In genomic region chr3:44021646-44022594, GRCh38 we compare ENCODE assay signal across 9 cellular contexts.
A peak's percentile ranks its signal among the peaks of the same experiment; 100 is the strongest.
DNase-seq lines count a peak whose midpoint lies in the region; ATAC-seq, FAIRE-seq and TF ChIP-seq lines count a peak whose summit lies in the region.
"Had no signal": no experiment of that assay in that cellular context is flagged by ENCODE, and none has a peak within 500 bp of the region (broad histone marks: within the 10 kb centered on the region; RNA-seq: fewer than 3 reads in every experiment).

No MANE protein-coding gene starts in this region.

- H3K4me3 Mint-ChIP-seq in GM23338 = peak overlapping the region; percentile 70
- H3K4me3 Mint-ChIP-seq in astrocyte (ENCODE audit: unreplicated experiment) = peak overlapping the region; percentile 84

- no peaks in the 10 kb centered on the region for H3K36me3 ChIP-seq in GM23338 (ENCODE audit: insufficient read depth)
- H3K36me3 ChIP-seq in astrocyte (ENCODE audit: insufficient read depth, low read length) = no peaks in the 10 kb centered on the region
- no peaks in the 10 kb centered on the region for H3K36me3 ChIP-seq in spleen
- no peaks in the 10 kb centered on the region for H3K36me3 ChIP-seq in gastroesophageal sphincter

- H3K4me2 ChIP-seq in GM23338 = peak overlapping the region; percentile 94
- H3K4me2 ChIP-seq in astrocyte (ENCODE audit: low read length) = peak overlapping the region; percentile 93

- no peak for TF ChIP-seq POLR2A in spleen (IDR thresholded peaks at IDR 0.05)
- no peak for TF ChIP-seq POLR2A in gastroesophageal sphincter (IDR thresholded peaks at IDR 0.05)

- H2AFZ ChIP-seq in GM23338 (peak overlapping the region; percentile 61; the same call in 1 of the 2 replicates), astrocyte (ENCODE audit: low read depth, low read length) (peak overlapping the region; percentile 78)

- H3K27ac ChIP-seq in GM23338 (ENCODE audit: low read depth) (no peak overlapping the region), astrocyte (ENCODE audit: low read depth, low read length) (no peak overlapping the region), spleen (no peak overlapping the region), gastroesophageal sphincter (no peak overlapping the region)

- TF ChIP-seq CTCF in GM23338 (conservative IDR thresholded peaks at IDR 0.05; ENCODE audit: low read depth in 2 of 2) = no peak
- TF ChIP-seq CTCF in astrocyte (IDR thresholded peaks at IDR 0.05; ENCODE audit: insufficient read depth, low read depth, low read length) = no peak
- no peak for TF ChIP-seq CTCF in spleen (IDR thresholded peaks at IDR 0.05 in 8 of 11, conservative IDR thresholded peaks at IDR 0.05 in 3 of 11)
- TF ChIP-seq CTCF in gastroesophageal sphincter (IDR thresholded peaks at IDR 0.05) = no peak

- no peaks in the 10 kb centered on the region for H3K36me3 Mint-ChIP-seq in GM23338 (ENCODE audit: low read depth)
- peaks cover 7% of the 10 kb centered on the region for H3K36me3 Mint-ChIP-seq in astrocyte (ENCODE audit: low read depth, unreplicated experiment)

- H3K9me3 ChIP-seq in astrocyte (ENCODE audit: insufficient read depth, low read depth, low read length) (no peaks in the 10 kb centered on the region), spleen (no peaks in the 10 kb centered on the region), gastroesophageal sphincter (no peaks in the 10 kb centered on the region)

- H3K9me3 Mint-ChIP-seq in GM23338 (no peaks in the 10 kb centered on the region), astrocyte (ENCODE audit: unreplicated experiment) (no peaks in the 10 kb centered on the region)

- no peak for FAIRE-seq in astrocyte (lab: Jason Lieb, UNC)
- FAIRE-seq: GM12892 had no signal

- H4K20me1 ChIP-seq in GM23338 (replicated peaks; ENCODE audit: insufficient read depth) = peaks cover 5% of the 10 kb centered on the region; the same call in 1 of the 2 replicates
- peaks cover 3% of the 10 kb centered on the region for H4K20me1 ChIP-seq in astrocyte (ENCODE audit: insufficient read depth, low read length)

- H3F3A ChIP-seq in GM23338 (replicated peaks; ENCODE audit: low read depth) = no peaks in the 10 kb centered on the region

- peak; percentile 75 for ATAC-seq in GM23338
- no peak for ATAC-seq in left lobe of liver
- no peak for ATAC-seq in gastroesophageal sphincter

- intact Hi-C loops in spleen (cut with DNase I; ENCODE audit: low total_unique reads) = no loop called here

- H3K27me3 ChIP-seq in GM23338 (ENCODE audit: insufficient read depth) (peaks cover 32% of the 10 kb centered on the region), astrocyte (ENCODE audit: insufficient read depth, low read length) (peaks cover 10% of the 10 kb centered on the region), spleen (replicated peaks in 1 of 7) (peaks cover 0 to 67% (median 33%) of the 10 kb centered on the region in 7 donors), gastroesophageal sphincter (peaks cover 69% of the 10 kb centered on the region)

- H3K4me3 ChIP-seq in GM23338 (peak overlapping the region; percentile 69), astrocyte (ENCODE audit: insufficient read depth, low read depth, low read length) (peak overlapping the region; percentile 68), spleen (peak overlapping the region; percentile 12 to 66 (median 23)), gastroesophageal sphincter (peak overlapping the region in 1 of 2 donors; percentile 35)

- TF ChIP-seq EP300 in gastroesophageal sphincter (IDR thresholded peaks at IDR 0.05) = no peak

- H3K27me3 Mint-ChIP-seq in GM23338 (ENCODE audit: insufficient read depth, low read depth, poor library complexity) (peaks cover 19% of the 10 kb centered on the region), astrocyte (ENCODE audit: low read depth, unreplicated experiment) (no peaks in the 10 kb centered on the region)

- H3K27ac Mint-ChIP-seq in GM23338 = no peak overlapping the region
- H3K27ac Mint-ChIP-seq in astrocyte (ENCODE audit: unreplicated experiment) = peak overlapping the region; percentile 71

- no peaks in the 10 kb centered on the region for H3K9me2 ChIP-seq in GM23338 (ENCODE audit: insufficient read depth)

- peaks cover 39% of the 10 kb centered on the region for H3K4me1 ChIP-seq in GM23338 (ENCODE audit: insufficient read depth)
- no peaks in the 10 kb centered on the region for H3K4me1 ChIP-seq in astrocyte (ENCODE audit: insufficient read depth, low read length)
- H3K4me1 ChIP-seq in spleen = peaks cover 6 to 14% (median 12%) of the 10 kb centered on the region in 6 donors
- H3K4me1 ChIP-seq in gastroesophageal sphincter = peaks cover 0 to 9% (median 0%) of the 10 kb centered on the region in 3 donors

- peaks cover 34% of the 10 kb centered on the region for H3K4me1 Mint-ChIP-seq in GM23338
- H3K4me1 Mint-ChIP-seq in astrocyte (ENCODE audit: low read depth, unreplicated experiment) = peaks cover 34% of the 10 kb centered on the region

- peak; percentile 70 for DNase-seq in GM23338 (ENCODE audit: low spot score)
- DNase-seq in astrocyte (ENCODE audit: low read depth) = peak; percentile 8
- DNase-seq in iPS-NIHi11 (ENCODE audit: low spot score) = peak; percentile 44
- DNase-seq in spleen = no peak
- DNase-seq in left lobe of liver (ENCODE audit: low spot score) = no peak
- DNase-seq in NCI-H82 treated with DMSO at 0.1 percent for 48 hours (lab: John Stamatoyannopoulos, UW; ENCODE audit: unreplicated experiment) = no peak
- DNase-seq: stimulated activated CD4-positive, alpha-beta T cell treated with anti-CD3 and anti-CD28 coated beads, Interleukin-2, amount 100 ng/mL, for 24 hours had no signal

- 3 to 5% (median 3%) methylated on average over 50 to 53 of the region's 53 CpGs for WGBS in spleen, 5 donors
- 3 to 12% methylated on average over 15 to 36 of the region's 53 CpGs for WGBS in gastroesophageal sphincter (ENCODE audit: low coverage in 1 of 2), 2 donors

- H3K79me2 ChIP-seq in GM23338 (replicated peaks; ENCODE audit: insufficient read depth) (no peaks in the 10 kb centered on the region), astrocyte (ENCODE audit: insufficient read depth, low read length) (no peaks in the 10 kb centered on the region)

- peak overlapping the region; percentile 17 for H3K9ac ChIP-seq in astrocyte (ENCODE audit: low read length)

TF ChIP-seq in GM23338, 12 proteins besides CTCF, POLR2A, EP300 and RAD21:
- TF ChIP-seq REST (IDR thresholded peaks at IDR 0.05; ENCODE audit: unreplicated experiment) (no peak), EZH2 (IDR thresholded peaks at IDR 0.05; ENCODE audit: low read depth, unreplicated experiment) (peak; percentile 56)
TF ChIP-seq in GM23338: peak in this region for 1.

Comparison
In these comparisons a context has a peak if more than half of its experiments do, and no peak if none do; other contexts are left out.
1. DNase-seq: peak in GM23338 (single experiment), astrocyte (single experiment) and iPS-NIHi11 (single experiment); none in spleen (single experiment), left lobe of liver (single experiment) and NCI-H82 treated with DMSO at 0.1 percent for 48 hours (single experiment).